Comparison of ENCODE assay signal across 12 cellular contexts in the genomic region with DNA sequence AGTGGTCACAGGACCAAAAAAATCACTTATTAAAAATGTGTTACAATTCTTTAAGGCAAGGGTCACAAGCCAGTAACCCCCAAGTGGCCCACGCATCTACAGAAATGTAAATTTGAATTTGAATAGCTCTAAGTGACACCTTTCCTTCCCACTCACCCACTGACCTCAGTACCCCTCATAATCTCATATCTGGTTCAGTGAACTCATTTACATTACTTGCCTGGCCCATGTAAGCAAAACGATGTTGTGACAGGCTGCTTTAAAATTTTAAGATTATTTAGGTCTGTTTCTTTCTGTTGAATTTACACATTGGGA. TPM values are rescaled to one million over a fixed set of nuclear protein-coding genes. Genes with fewer than 3 reads are reported as not detected.
DNase-seq lines count a peak whose midpoint lies in the region; ATAC-seq and TF ChIP-seq lines count a peak whose summit lies in the region.
"Had no signal": no experiment of that assay in that cellular context is flagged by ENCODE, and none has a peak within 500 bp of the region (broad histone marks: within the 10 kb centered on the region; RNA-seq: fewer than 3 reads in every experiment).

No MANE protein-coding gene starts in this region.

- H3K4me3 Mint-ChIP-seq in activated T-helper 17 cell treated with anti-CD3 and anti-CD28 coated beads, Interleukin-2, amount 50 U/mL, for 72 hours = peak overlapping the region; percentile 83
- no peak overlapping the region for H3K4me3 Mint-ChIP-seq in type B pancreatic cell
- H3K4me3 Mint-ChIP-seq: neural crest cell had no signal

- ATAC-seq in GM19395 (IDR thresholded peaks at IDR 0.05; ENCODE audit: unreplicated experiment) (peak; percentile 50), HG03039 (IDR thresholded peaks at IDR 0.05; ENCODE audit: unreplicated experiment) (peak; percentile 41)
- peak; percentile 54 for ATAC-seq in activated T-helper 17 cell treated with anti-CD3 and anti-CD28 coated beads, Interleukin-2, amount 50 U/mL, for 72 hours (replicated peaks)
- ATAC-seq: HCT116 had no signal

- H3K9me3 Mint-ChIP-seq in activated T-helper 17 cell treated with anti-CD3 and anti-CD28 coated beads, Interleukin-2, amount 50 U/mL, for 72 hours = peaks cover 4% of the 10 kb centered on the region
- H3K9me3 Mint-ChIP-seq in type B pancreatic cell = no peaks in the 10 kb centered on the region
- H3K9me3 Mint-ChIP-seq: neural crest cell had no signal

- TF ChIP-seq CTCF in GM12864 (IDR thresholded peaks at IDR 0.05; ENCODE audit: low read depth, low read length, missing control alignments) (no peak), type B pancreatic cell (conservative IDR thresholded peaks at IDR 0.05) (no peak)

- no peaks in the 10 kb centered on the region for H3K36me3 Mint-ChIP-seq in activated T-helper 17 cell treated with anti-CD3 and anti-CD28 coated beads, Interleukin-2, amount 50 U/mL, for 72 hours (ENCODE audit: low read depth)
- H3K36me3 Mint-ChIP-seq in type B pancreatic cell = no peaks in the 10 kb centered on the region

- peak overlapping the region; percentile 97 for H3K27ac Mint-ChIP-seq in activated T-helper 17 cell treated with anti-CD3 and anti-CD28 coated beads, Interleukin-2, amount 50 U/mL, for 72 hours
- no peak overlapping the region for H3K27ac Mint-ChIP-seq in type B pancreatic cell

- DNase-seq in GM12864 (ENCODE audit: low read depth) (peak; percentile 16), type B pancreatic cell (ENCODE audit: extremely low spot score, unreplicated experiment) (no peak), COR-L47 (lab: John Stamatoyannopoulos, UW) (no peak), medulla oblongata (ENCODE audit: extremely low spot score) (no peak), NCI-H524 treated with DMSO at 0.1 percent for 48 hours (lab: John Stamatoyannopoulos, UW) (no peak)
- DNase-seq: DMS153; stimulated activated CD4-positive, alpha-beta T cell treated with anti-CD3 and anti-CD28 coated beads, Interleukin-2, amount 100 ng/mL, for 48 hours had no signal

- no peaks in the 10 kb centered on the region for H3K27me3 Mint-ChIP-seq in activated T-helper 17 cell treated with anti-CD3 and anti-CD28 coated beads, Interleukin-2, amount 50 U/mL, for 72 hours
- H3K27me3 Mint-ChIP-seq in type B pancreatic cell = peaks cover 3% of the 10 kb centered on the region

- no peak overlapping the region for H3K4me3 ChIP-seq in GM12864 (ENCODE audit: low read depth, low read length)

- peaks cover 34% of the 10 kb centered on the region for H3K4me1 Mint-ChIP-seq in activated T-helper 17 cell treated with anti-CD3 and anti-CD28 coated beads, Interleukin-2, amount 50 U/mL, for 72 hours
- H3K4me1 Mint-ChIP-seq in type B pancreatic cell (ENCODE audit: unreplicated experiment) = peaks cover 4% of the 10 kb centered on the region

RNA-seq across cellular contexts. Expression of a gene that starts 27.4 kb away (rescaled TPM):
- 100 to 1,000 TPM in 1 of 2 donors, 10 to 100 TPM in 1; 12.8 to 106 TPM for total RNA-seq in activated T-helper 17 cell treated with anti-CD3 and anti-CD28 coated beads, Interleukin-2, amount 50 U/mL, for 72 hours
- total RNA-seq in type B pancreatic cell (ENCODE audit: low replicate concordance) = 10.4 and 27.1 TPM in 2 replicates
